18 cellular contexts compared by ENCODE assay signal in the genomic region with DNA sequence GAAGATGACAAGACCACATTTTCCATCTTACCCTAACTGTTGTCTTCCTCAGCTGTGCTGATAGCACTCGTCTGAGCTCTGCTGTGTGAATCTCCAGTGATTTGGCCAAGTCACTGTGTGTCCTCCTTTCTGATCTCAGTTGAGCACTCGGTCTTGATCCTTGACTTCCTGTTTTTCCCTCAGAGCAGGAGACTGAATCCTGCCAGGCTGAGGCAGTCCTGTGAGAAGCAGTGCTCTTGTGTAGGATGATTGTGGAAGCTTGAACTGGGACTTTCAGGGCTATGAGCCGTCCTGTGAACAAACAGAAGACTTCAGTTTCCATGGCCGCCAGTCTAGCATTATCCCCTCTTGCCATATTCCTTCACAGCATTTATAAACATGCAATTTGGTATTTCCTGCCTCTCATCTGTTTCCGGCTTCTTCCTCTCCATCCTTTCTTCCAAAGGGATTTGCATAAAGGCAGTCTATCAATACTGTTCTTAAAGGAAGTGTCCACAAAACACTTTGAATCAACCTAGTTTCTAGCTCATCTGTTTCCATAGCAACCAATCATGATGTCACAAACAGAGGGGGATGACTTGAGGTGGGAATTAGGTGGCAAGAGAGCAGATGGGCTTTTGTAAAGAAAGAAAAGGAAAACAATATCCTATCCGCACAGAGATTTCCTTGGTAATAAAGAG.
DNase-seq lines count a peak whose midpoint lies in the region; ATAC-seq, FAIRE-seq and TF ChIP-seq lines count a peak whose summit lies in the region.
"Had no signal": no experiment of that assay in that cellular context is flagged by ENCODE, and none has a peak within 500 bp of the region (broad histone marks: within the 10 kb centered on the region; RNA-seq: fewer than 3 reads in every experiment).

No MANE protein-coding gene starts in this region.

- H3K36me3 ChIP-seq in mammary epithelial cell (ENCODE audit: insufficient read depth, low read length) (no peaks in the 10 kb centered on the region), HepG2 (replicated peaks in 1 of 2; ENCODE audit: control insufficient read depth in 1 of 2, insufficient read depth in 2 of 2, low read length in 2 of 2) (no peaks in the 10 kb centered on the region)

- POLR2A ChIA-PET in HepG2 (lab: Yijun Ruan, JAX) = no interaction called here
- POLR2A ChIA-PET in activated CD4-positive, alpha-beta memory T cell treated with anti-CD3 and anti-CD28 coated beads for 36 hours (lab: Charles Lee) = no interaction called here

- H3K4me3 ChIP-seq in mammary epithelial cell (replicated peaks in 1 of 3; ENCODE audit: insufficient read depth in 1 of 3, low read depth in 2 of 3, low read length in 3 of 3) (no peak overlapping the region), HepG2 (replicated peaks in 1 of 3; ENCODE audit: insufficient read depth in 1 of 3, low read depth in 2 of 3, low read length in 3 of 3) (no peak overlapping the region)

- H3K4me1 Mint-ChIP-seq in stimulated activated effector memory CD8-positive, alpha-beta T cell treated with anti-CD3 and anti-CD28 coated beads, Interleukin-12 subunit alpha, Interleukin-12 subunit beta, amount 100 ng/mL, for 72 hours = peaks cover 13% of the 10 kb centered on the region
- peaks cover 6% of the 10 kb centered on the region for H3K4me1 Mint-ChIP-seq in activated CD4-positive, alpha-beta memory T cell treated with anti-CD3 and anti-CD28 coated beads for 36 hours (ENCODE audit: low read depth)
- H3K4me1 Mint-ChIP-seq: CD14-positive monocyte, T-helper 17 cell had no signal

- dilution Hi-C loops in mammary epithelial cell (cut with HindIII; ENCODE audit: low sequenced_read_pairs) = no loop called here

- H3K4me1 ChIP-seq in mammary epithelial cell (ENCODE audit: insufficient read depth, low read length) (peaks cover 6% of the 10 kb centered on the region), HepG2 (ENCODE audit: insufficient read depth, low read length) (no peaks in the 10 kb centered on the region)

- peaks cover 3% of the 10 kb centered on the region for H3K9me3 Mint-ChIP-seq in stimulated activated effector memory CD8-positive, alpha-beta T cell treated with anti-CD3 and anti-CD28 coated beads, Interleukin-12 subunit alpha, Interleukin-12 subunit beta, amount 100 ng/mL, for 72 hours
- no peaks in the 10 kb centered on the region for H3K9me3 Mint-ChIP-seq in activated CD4-positive, alpha-beta memory T cell treated with anti-CD3 and anti-CD28 coated beads for 36 hours

- DNase-seq in NCI-H2171 treated with DMSO at 0.1 percent for 48 hours (lab: John Stamatoyannopoulos, UW) (peak; percentile 18), NCI-H2171 (lab: John Stamatoyannopoulos, UW) (no peak), mammary epithelial cell (no peak), HepG2 (ENCODE audit: low spot score) (no peak), NCI-H2081 treated with DMSO at 0.1 percent for 48 hours (lab: John Stamatoyannopoulos, UW) (no peak)
- no peak for DNase-seq in stimulated activated effector memory CD8-positive, alpha-beta T cell treated with anti-CD3 and anti-CD28 coated beads, Interleukin-12 subunit alpha, Interleukin-12 subunit beta, amount 100 ng/mL, for 72 hours (ENCODE audit: low spot score in 2 of 2)
- DNase-seq in activated naive CD4-positive, alpha-beta T cell treated with anti-CD3 and anti-CD28 coated beads, Interleukin-2, amount 50 U/mL, for 16 hours = no peak
- no peak for DNase-seq in activated CD4-positive, alpha-beta memory T cell treated with anti-CD3 and anti-CD28 coated beads for 36 hours
- DNase-seq: activated naive CD8-positive, alpha-beta T cell treated with anti-CD3 and anti-CD28 coated beads, Interleukin-2, amount 50 U/mL, for 24 hours; activated T-cell treated with anti-CD3 and anti-CD28 coated beads, Interleukin-2, amount 50 U/mL, for 72 hours; dermis blood vessel endothelial cell; DND-41; NCI-H1436 treated with DMSO at 0.1 percent for 48 hours; NCI-H345; T-helper 17 cell had no signal

- TF ChIP-seq EP300 in HepG2 (IDR thresholded peaks at IDR 0.05; ENCODE audit: low read depth in 2 of 2, low read length in 2 of 2) (no peak), HepG2 (CRISPR knock-in tag; IDR thresholded peaks at IDR 0.05; ENCODE audit: borderline replicate concordance) (no peak)

- H3K36me3 Mint-ChIP-seq in stimulated activated effector memory CD8-positive, alpha-beta T cell treated with anti-CD3 and anti-CD28 coated beads, Interleukin-12 subunit alpha, Interleukin-12 subunit beta, amount 100 ng/mL, for 72 hours = no peaks in the 10 kb centered on the region
- H3K36me3 Mint-ChIP-seq in activated CD4-positive, alpha-beta memory T cell treated with anti-CD3 and anti-CD28 coated beads for 36 hours = no peaks in the 10 kb centered on the region
- H3K36me3 Mint-ChIP-seq: CD14-positive monocyte; natural killer cell treated with Interleukin-12 subunit alpha and Interleukin-12 subunit beta and Interleukin-15 and Interleukin-18, amount 100 ng/mL, for 72 hours had no signal

- peak overlapping the region; percentile 1 for H3K4me3 Mint-ChIP-seq in stimulated activated effector memory CD8-positive, alpha-beta T cell treated with anti-CD3 and anti-CD28 coated beads, Interleukin-12 subunit alpha, Interleukin-12 subunit beta, amount 100 ng/mL, for 72 hours
- H3K4me3 Mint-ChIP-seq in activated CD4-positive, alpha-beta memory T cell treated with anti-CD3 and anti-CD28 coated beads for 36 hours = no peak overlapping the region
- H3K4me3 Mint-ChIP-seq: activated naive CD8-positive, alpha-beta T cell treated with anti-CD3 and anti-CD28 coated beads, Interleukin-2, amount 50 U/mL, for 24 hours; activated T-cell treated with anti-CD3 and anti-CD28 coated beads, Interleukin-2, amount 50 U/mL, for 72 hours; CD14-positive monocyte; natural killer cell treated with Interleukin-12 subunit alpha and Interleukin-12 subunit beta and Interleukin-15 and Interleukin-18, amount 100 ng/mL, for 72 hours; T-helper 17 cell had no signal

- TF ChIP-seq CTCF in mammary epithelial cell (conservative IDR thresholded peaks at IDR 0.05 in 1 of 2, IDR thresholded peaks at IDR 0.05 in 1 of 2; ENCODE audit: extremely low read depth in 1 of 2, insufficient read depth in 1 of 2, low read depth in 1 of 2, low read length in 2 of 2) (no peak), HepG2 (CRISPR knock-in tag; IDR thresholded peaks at IDR 0.05) (no peak)

- H2AFZ ChIP-seq in mammary epithelial cell (ENCODE audit: low read depth, low read length) = peak overlapping the region; percentile 46
- H2AFZ ChIP-seq in HepG2 (ENCODE audit: low read length) = no peak overlapping the region

- BruUV-seq in mammary epithelial cell (replicated peaks; lab: Mats Ljungman, UMichigan) (no TSS peak), HepG2 (replicated peaks; lab: Mats Ljungman, UMichigan) (no TSS peak)

- in situ Hi-C loops in mammary epithelial cell (cut with MboI; ENCODE audit: low sequenced_read_pairs in 2 of 2) = no loop called here
- in situ Hi-C loops in HepG2 (cut with HindIII; ENCODE audit: extremely low pct_ligation_motif_present, low pct_unique_long_range_greater_than_20kb) = no loop called here

- H3K9me3 ChIP-seq in mammary epithelial cell (replicated peaks; ENCODE audit: insufficient read depth, low read length) (no peaks in the 10 kb centered on the region), HepG2 (ENCODE audit: low read length) (peaks cover 7% of the 10 kb centered on the region; the same call in 1 of the 2 replicates)

- H3K79me2 ChIP-seq in mammary epithelial cell (ENCODE audit: insufficient read depth, low read length) (no peaks in the 10 kb centered on the region), HepG2 (ENCODE audit: insufficient read depth, low read length) (no peaks in the 10 kb centered on the region)

- CTCF ChIA-PET in mammary epithelial cell (lab: Charles Lee; ENCODE audit: low non-redundant PET) (no interaction called here), HepG2 (lab: Yijun Ruan, JAX; ENCODE audit: low intra/inter-chr PET ratio, low total read pairs) (no interaction called here)
- CTCF ChIA-PET in activated CD4-positive, alpha-beta memory T cell treated with anti-CD3 and anti-CD28 coated beads for 36 hours (lab: Charles Lee) = no interaction called here

- H3K27me3 Mint-ChIP-seq in activated CD4-positive, alpha-beta memory T cell treated with anti-CD3 and anti-CD28 coated beads for 36 hours = peaks cover 29% of the 10 kb centered on the region

- TF ChIP-seq POLR2A in HepG2 (IDR thresholded peaks at IDR 0.05; ENCODE audit: insufficient read depth in 1 of 2, low read depth in 2 of 2, low read length in 2 of 2) = no peak

- TF ChIP-seq RAD21 in HepG2 (CRISPR knock-in tag; IDR thresholded peaks at IDR 0.05) = no peak

- no peak for ATAC-seq in HepG2
- ATAC-seq in stimulated activated effector memory CD8-positive, alpha-beta T cell treated with anti-CD3 and anti-CD28 coated beads, Interleukin-12 subunit alpha, Interleukin-12 subunit beta, amount 100 ng/mL, for 72 hours = no peak
- ATAC-seq: activated naive CD8-positive, alpha-beta T cell treated with anti-CD3 and anti-CD28 coated beads, Interleukin-2, amount 50 U/mL, for 24 hours; activated T-cell treated with anti-CD3 and anti-CD28 coated beads, Interleukin-2, amount 50 U/mL, for 72 hours; natural killer cell treated with Interleukin-12 subunit alpha and Interleukin-12 subunit beta and Interleukin-15 and Interleukin-18, amount 100 ng/mL, for 72 hours; T-helper 17 cell had no signal

- H3K4me2 ChIP-seq in mammary epithelial cell (ENCODE audit: insufficient read depth, low read depth, low read length) (no peak overlapping the region), HepG2 (ENCODE audit: low read depth, low read length) (no peak overlapping the region)

- FAIRE-seq in HepG2 (lab: Jason Lieb, UNC) = no peak
- FAIRE-seq: A204.1 had no signal

- intact Hi-C loops in mammary epithelial cell (cut with micrococcal nuclease) = loop anchor here (1.0 kb wide), 1 partner anchor 19 kb away; no protein-coding TSS in a partner anchor
- intact Hi-C loops in HepG2 (cut with micrococcal nuclease; ENCODE audit: unreplicated experiment) = no loop called here
- intact Hi-C loops in activated CD4-positive, alpha-beta memory T cell treated with anti-CD3 and anti-CD28 coated beads for 36 hours (cut with micrococcal nuclease) = no loop called here

- 89% methylated on average over 6 of the region's 6 CpGs for WGBS in mammary epithelial cell (ENCODE audit: low coverage, missing lambda C conversion rate)
- 16% methylated on average over 6 of the region's 6 CpGs for WGBS in HepG2 (ENCODE audit: low lambda C conversion rate)

- H3K27ac ChIP-seq in mammary epithelial cell (ENCODE audit: insufficient read depth, low read depth, low read length) = peak overlapping the region; percentile 26
- no peak overlapping the region for H3K27ac ChIP-seq in HepG2 (ENCODE audit: extremely low read length, insufficient read depth, low read length)

- H3K27ac Mint-ChIP-seq in stimulated activated effector memory CD8-positive, alpha-beta T cell treated with anti-CD3 and anti-CD28 coated beads, Interleukin-12 subunit alpha, Interleukin-12 subunit beta, amount 100 ng/mL, for 72 hours = peak overlapping the region; percentile 5
- no peak overlapping the region for H3K27ac Mint-ChIP-seq in activated CD4-positive, alpha-beta memory T cell treated with anti-CD3 and anti-CD28 coated beads for 36 hours
- H3K27ac Mint-ChIP-seq: activated naive CD8-positive, alpha-beta T cell treated with anti-CD3 and anti-CD28 coated beads, Interleukin-2, amount 50 U/mL, for 24 hours; activated T-cell treated with anti-CD3 and anti-CD28 coated beads, Interleukin-2, amount 50 U/mL, for 72 hours; CD14-positive monocyte; natural killer cell treated with Interleukin-12 subunit alpha and Interleukin-12 subunit beta and Interleukin-15 and Interleukin-18, amount 100 ng/mL, for 72 hours; T-helper 17 cell had no signal

- no peak overlapping the region for H3K9ac ChIP-seq in mammary epithelial cell (ENCODE audit: insufficient read depth, low read length)
- H3K9ac ChIP-seq in HepG2 (ENCODE audit: insufficient read depth, low read depth, low read length) = no peak overlapping the region

- H4K20me1 ChIP-seq in mammary epithelial cell (ENCODE audit: insufficient read depth, low read length) = no peaks in the 10 kb centered on the region
- no peaks in the 10 kb centered on the region for H4K20me1 ChIP-seq in HepG2 (ENCODE audit: insufficient read depth, low read length)

- H3K27me3 ChIP-seq in mammary epithelial cell (ENCODE audit: insufficient read depth, low read length) (no peaks in the 10 kb centered on the region), HepG2 (ENCODE audit: control insufficient read depth in 1 of 2, insufficient read depth in 2 of 2, low read length in 2 of 2) (no peaks in the 10 kb centered on the region)
